8 cellular contexts compared by ENCODE assay signal in genomic region chr15:72636519-72637282, GRCh38. TPM values are rescaled to one million over a fixed set of nuclear protein-coding genes. Genes with fewer than 3 reads are reported as not detected.
DNase-seq lines count a peak whose midpoint lies in the region; ATAC-seq lines count a peak whose summit lies in the region.
"Not testable (repeated sequence)": the region's sequence is repeated elsewhere in the genome, so short reads cannot be mapped to it uniquely, and the experiment has no call there.

No MANE protein-coding gene starts in this region.

- ATAC-seq in GM19372 (IDR thresholded peaks at IDR 0.05; ENCODE audit: low read depth, unreplicated experiment): peak; percentile 81

- DNase-seq in A172 (ENCODE audit: low spot score): peak; percentile 47
- peak; percentile 19 for DNase-seq in HS-27A (ENCODE audit: low read depth)
- peak; percentile 35 for DNase-seq in T-helper 9 cell
- DNase-seq in activated naive CD8-positive, alpha-beta T cell treated with anti-CD3 and anti-CD28 coated beads, Interleukin-2, amount 50 U/mL, for 16 hours (ENCODE audit: low read depth, low spot score): peak; percentile 11
- DNase-seq in fibroblast of the conjunctiva (ENCODE audit: low read depth): peak; percentile 46
- peak; percentile 77 for DNase-seq in stimulated activated CD4-positive, alpha-beta T cell treated with anti-CD3 and anti-CD28 coated beads, Interleukin-15, amount 100 ng/mL, for 24 hours

- not testable (repeated sequence) for H3K27ac ChIP-seq in mesodermal cell (ENCODE audit: low read depth, low read length, severe bottlenecking)

- H3K4me1 ChIP-seq in mesodermal cell (ENCODE audit: control insufficient read depth, insufficient read depth, low read length, poor library complexity, severe bottlenecking): not testable (repeated sequence)

- not testable (repeated sequence) for H3K36me3 ChIP-seq in mesodermal cell (ENCODE audit: control insufficient read depth, insufficient read depth, low read length)

- WGBS in mesodermal cell (ENCODE audit: insufficient coverage in 2 of 2), 2 experiments: no CpG with 5 or more reads among the region's 43 CpGs

- H3K4me3 ChIP-seq in mesodermal cell (ENCODE audit: extremely low read depth, insufficient read depth, low read length, poor library complexity, severe bottlenecking): peak overlapping the region; percentile 8

- H3K9me3 ChIP-seq in mesodermal cell (ENCODE audit: control insufficient read depth, low read length): not testable (repeated sequence)

RNA-seq across cellular contexts. Expression of gene GOLGA6B, which starts 17.8 kb away (rescaled TPM):
- not detected in 2 replicates for total RNA-seq in A172 (2014; rRNA removed; shearing (Covaris generic))
- not detected for polyA plus RNA-seq in mesodermal cell (2013, experiment 1 of 2)
- polyA plus RNA-seq in mesodermal cell (2013, experiment 2 of 2): not detected

RNA-seq across cellular contexts. Expression of gene HIGD2B, which starts 49.3 kb away (rescaled TPM):
- total RNA-seq in A172 (2014; rRNA removed; shearing (Covaris generic)): not detected in 2 replicates
- polyA plus RNA-seq in mesodermal cell (2013, experiment 1 of 2): not detected
- polyA plus RNA-seq in mesodermal cell (2013, experiment 2 of 2): not detected

RNA-seq across cellular contexts. Expression of gene BBS4, which starts 49.3 kb away (rescaled TPM):
- total RNA-seq in A172 (2014; rRNA removed; shearing (Covaris generic)): 16.6 and 31.7 TPM in 2 replicates
- 26.9 TPM for polyA plus RNA-seq in mesodermal cell (2013, experiment 1 of 2)
- polyA plus RNA-seq in mesodermal cell (2013, experiment 2 of 2): 30.6 TPM

Comparison
In these comparisons a context has a peak if more than half of its experiments do, and no peak if none do; other contexts are left out.
1. DNase-seq: peak in every context shown above with its lines; median percentile 77 in stimulated activated CD4-positive, alpha-beta T cell treated with anti-CD3 and anti-CD28 coated beads, Interleukin-15, amount 100 ng/mL, for 24 hours; 47 in A172; 46 in fibroblast of the conjunctiva; 35 in T-helper 9 cell; 19 in HS-27A; 11 in activated naive CD8-positive, alpha-beta T cell treated with anti-CD3 and anti-CD28 coated beads, Interleukin-2, amount 50 U/mL, for 16 hours.